In genomic region chr10:122658356-122659049, GRCh38 we compare ENCODE assay signal across 15 cellular contexts. TPM values are rescaled to one million over a fixed set of nuclear protein-coding genes. Genes with fewer than 3 reads are reported as not detected.
A peak's percentile ranks its signal among the peaks of the same experiment; 100 is the strongest.
DNase-seq lines count a peak whose midpoint lies in the region; ATAC-seq and TF ChIP-seq lines count a peak whose summit lies in the region.
"Had no signal": no experiment of that assay in that cellular context is flagged by ENCODE, and none has a peak within 500 bp of the region (broad histone marks: within the 10 kb centered on the region; RNA-seq: fewer than 3 reads in every experiment).

No MANE protein-coding gene starts in this region.

- no peaks in the 10 kb centered on the region for H3K9me3 ChIP-seq in Peyer's patch
- no peaks in the 10 kb centered on the region for H3K9me3 ChIP-seq in left ventricle myocardium inferior (replicated peaks)

- no peak overlapping the region for H3K4me3 ChIP-seq in Peyer's patch
- no peak overlapping the region for H3K4me3 ChIP-seq in left ventricle myocardium inferior
- H3K4me3 ChIP-seq: GM23338 had no signal

- DNase-seq in Peyer's patch: peak in 2 of 3 donors; percentile 15 to 23
- no peak for DNase-seq in sciatic nerve (ENCODE audit: low spot score)
- DNase-seq in type B pancreatic cell (ENCODE audit: extremely low spot score, unreplicated experiment): no peak
- DNase-seq in left ventricle myocardium inferior: no peak
- no peak for DNase-seq in GOT3 (lab: John Stamatoyannopoulos, UW)
- DNase-seq in activated CD4-positive, alpha-beta memory T cell treated with anti-CD3 and anti-CD28 coated beads, Interleukin-2, amount 10 ng/mL, durations not matched to agents 7 days and 5 days: no peak
- DNase-seq: CD8-positive, alpha-beta T cell; COR-L47; DMS153; EL; H9 had no signal

- H3K27me3 Mint-ChIP-seq in type B pancreatic cell: peaks cover 18% of the 10 kb centered on the region
- H3K27me3 Mint-ChIP-seq in activated CD4-positive, alpha-beta memory T cell treated with anti-CD3 and anti-CD28 coated beads, Interleukin-2, amount 10 ng/mL, durations not matched to agents 7 days and 5 days: peaks cover 5% of the 10 kb centered on the region

- no peak overlapping the region for H3K4me3 Mint-ChIP-seq in type B pancreatic cell
- no peak overlapping the region for H3K4me3 Mint-ChIP-seq in activated CD4-positive, alpha-beta memory T cell treated with anti-CD3 and anti-CD28 coated beads, Interleukin-2, amount 10 ng/mL, durations not matched to agents 7 days and 5 days
- H3K4me3 Mint-ChIP-seq: CD14-positive monocyte; CD8-positive, alpha-beta T cell; GM23338; H9 had no signal

- H3K4me1 ChIP-seq in Peyer's patch: no peaks in the 10 kb centered on the region
- no peaks in the 10 kb centered on the region for H3K4me1 ChIP-seq in left ventricle myocardium inferior

- H3K36me3 ChIP-seq in Peyer's patch (no peaks in the 10 kb centered on the region), left ventricle myocardium inferior (no peaks in the 10 kb centered on the region)

- no peaks in the 10 kb centered on the region for H3K9me3 Mint-ChIP-seq in type B pancreatic cell
- H3K9me3 Mint-ChIP-seq in activated CD4-positive, alpha-beta memory T cell treated with anti-CD3 and anti-CD28 coated beads, Interleukin-2, amount 10 ng/mL, durations not matched to agents 7 days and 5 days: no peaks in the 10 kb centered on the region
- H3K9me3 Mint-ChIP-seq: CD14-positive monocyte; CD8-positive, alpha-beta T cell; GM23338; H9 had no signal

- ATAC-seq in esophagus mucosa: peak; percentile 49
- ATAC-seq in sciatic nerve: peak; percentile 67
- ATAC-seq: CD8-positive, alpha-beta T cell; GM23338 had no signal

- POLR2A ChIA-PET in activated CD4-positive, alpha-beta memory T cell treated with anti-CD3 and anti-CD28 coated beads, Interleukin-2, amount 10 ng/mL, durations not matched to agents 7 days and 5 days (lab: Charles Lee): no interaction called here

- H3K27ac ChIP-seq in Peyer's patch: no peak overlapping the region
- no peak overlapping the region for H3K27ac ChIP-seq in left ventricle myocardium inferior (replicated peaks)

- peak overlapping the region; percentile 68 for H3K27ac Mint-ChIP-seq in type B pancreatic cell
- H3K27ac Mint-ChIP-seq in activated CD4-positive, alpha-beta memory T cell treated with anti-CD3 and anti-CD28 coated beads, Interleukin-2, amount 10 ng/mL, durations not matched to agents 7 days and 5 days: no peak overlapping the region
- H3K27ac Mint-ChIP-seq: CD14-positive monocyte; CD8-positive, alpha-beta T cell; GM23338; H9 had no signal

- no peaks in the 10 kb centered on the region for H3K27me3 ChIP-seq in Peyer's patch
- H3K27me3 ChIP-seq in left ventricle myocardium inferior (ENCODE audit: low read depth): peaks cover 27% of the 10 kb centered on the region

- CTCF ChIA-PET in activated CD4-positive, alpha-beta memory T cell treated with anti-CD3 and anti-CD28 coated beads, Interleukin-2, amount 10 ng/mL, durations not matched to agents 7 days and 5 days (lab: Charles Lee): no interaction called here

- TF ChIP-seq CTCF in Peyer's patch (IDR thresholded peaks at IDR 0.05) (no peak), type B pancreatic cell (conservative IDR thresholded peaks at IDR 0.05) (no peak), left ventricle myocardium inferior (IDR thresholded peaks at IDR 0.05; ENCODE audit: borderline replicate concordance) (no peak)

- intact Hi-C loops in sciatic nerve (cut with DNase I): no loop called here
- intact Hi-C loops in left ventricle myocardium inferior (cut with micrococcal nuclease): no loop called here

- H3K36me3 Mint-ChIP-seq in type B pancreatic cell: no peaks in the 10 kb centered on the region
- no peaks in the 10 kb centered on the region for H3K36me3 Mint-ChIP-seq in activated CD4-positive, alpha-beta memory T cell treated with anti-CD3 and anti-CD28 coated beads, Interleukin-2, amount 10 ng/mL, durations not matched to agents 7 days and 5 days (ENCODE audit: low read depth)
- H3K36me3 Mint-ChIP-seq: CD14-positive monocyte; CD8-positive, alpha-beta T cell had no signal

- TF ChIP-seq POLR2A in Peyer's patch (IDR thresholded peaks at IDR 0.05): no peak

- no peaks in the 10 kb centered on the region for H3K4me1 Mint-ChIP-seq in type B pancreatic cell (ENCODE audit: unreplicated experiment)
- no peaks in the 10 kb centered on the region for H3K4me1 Mint-ChIP-seq in activated CD4-positive, alpha-beta memory T cell treated with anti-CD3 and anti-CD28 coated beads, Interleukin-2, amount 10 ng/mL, durations not matched to agents 7 days and 5 days
- H3K4me1 Mint-ChIP-seq: CD14-positive monocyte had no signal

RNA-seq across cellular contexts. Expression of gene C10orf120, which starts 41.1 kb away (rescaled TPM):
- total RNA-seq in Peyer's patch (not detected), esophagus mucosa (not detected), sciatic nerve (not detected), type B pancreatic cell (ENCODE audit: low replicate concordance) (not detected in 2 replicates), left ventricle myocardium inferior (not detected)
- not detected for total RNA-seq in activated CD4-positive, alpha-beta memory T cell treated with anti-CD3 and anti-CD28 coated beads, Interleukin-2, amount 10 ng/mL, durations not matched to agents 7 days and 5 days
- total RNA-seq: A673; CD8-positive, alpha-beta T cell; GM23338; H9 had no signal

Comparison
In these comparisons a context has a peak if more than half of its experiments do, and no peak if none do; other contexts are left out.
1. DNase-seq: peak in Peyer's patch (2 of 3); none in sciatic nerve (single experiment), type B pancreatic cell (single experiment), left ventricle myocardium inferior (single experiment), GOT3 (single experiment) and activated CD4-positive, alpha-beta memory T cell treated with anti-CD3 and anti-CD28 coated beads, Interleukin-2, amount 10 ng/mL, durations not matched to agents 7 days and 5 days (single experiment).